28 cellular contexts compared by ENCODE assay signal in the genomic region with DNA sequence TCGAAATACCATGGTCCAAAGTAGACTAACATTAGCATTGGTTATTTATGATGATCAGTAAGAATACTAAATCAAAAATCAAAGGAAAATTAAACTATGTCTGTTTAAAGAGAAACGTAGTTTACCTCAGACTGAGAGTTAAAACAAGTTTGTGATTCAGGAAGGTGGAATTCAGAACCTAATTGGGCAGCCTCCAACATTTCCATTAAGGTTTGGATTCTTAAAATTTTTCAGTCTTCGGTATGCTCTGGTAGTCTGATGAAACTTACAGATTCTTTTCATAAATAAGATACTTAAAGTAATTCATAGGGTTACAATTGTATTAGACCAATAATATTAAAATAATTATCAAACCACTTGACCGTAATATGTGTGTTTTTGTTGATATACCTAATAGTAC. TPM values are rescaled to one million over a fixed set of nuclear protein-coding genes. Genes with fewer than 3 reads are reported as not detected.
A peak's percentile ranks its signal among the peaks of the same experiment; 100 is the strongest.
DNase-seq lines count a peak whose midpoint lies in the region; ATAC-seq and TF ChIP-seq lines count a peak whose summit lies in the region.
"Had no signal": no experiment of that assay in that cellular context is flagged by ENCODE, and none has a peak within 500 bp of the region (broad histone marks: within the 10 kb centered on the region; RNA-seq: fewer than 3 reads in every experiment).

No MANE protein-coding gene starts in this region.

- no peaks in the 10 kb centered on the region for H3K36me3 Mint-ChIP-seq in T-helper 17 cell (ENCODE audit: low read depth)
- H3K36me3 Mint-ChIP-seq: natural killer cell had no signal

- H2AFZ ChIP-seq in osteoblast (ENCODE audit: low read length): no peak overlapping the region

- DNase-seq in EL (peak; percentile 64), NCI-H226 (peak; percentile 6), T-helper 17 cell (no peak), osteoblast (ENCODE audit: insufficient read length, low spot score, missing footprints) (peak; percentile 38), ACHN (no peak), NCI-H2029 treated with DMSO at 0.1 percent for 48 hours (lab: John Stamatoyannopoulos, UW) (no peak), NCI-H187 treated with DMSO at 0.1 percent for 48 hours (lab: John Stamatoyannopoulos, UW) (no peak), right cardiac atrium (no peak)
- DNase-seq: activated CD4-positive, alpha-beta memory T cell treated with anti-CD3 and anti-CD28 coated beads for 36 hours; activated CD4-positive, alpha-beta T cell treated with anti-CD3 and anti-CD28 coated beads for 1 hour; activated T-cell treated with anti-CD3 and anti-CD28 coated beads, Interleukin-2, amount 50 U/mL, for 72 hours; body of pancreas; Caco-2; dermis blood vessel endothelial cell; gastrocnemius medialis; left cardiac atrium; natural killer cell; NCI-H1417 treated with DMSO at 0.1 percent for 48 hours; NCI-H2107; NCI-H774; nucleus accumbens; psoas muscle; stimulated activated naive B cell treated with anti-CD40 and anti-IgM and Interleukin-4, amounts not matched to agents 10 μg/mL and 1 μg/mL and 100 μg/mL, for 72 hours; substantia nigra; upper lobe of right lung had no signal

- H3K9me3 ChIP-seq in T-helper 17 cell (ENCODE audit: control insufficient read depth, low read length, poor library complexity, severe bottlenecking): no peaks in the 10 kb centered on the region
- no peaks in the 10 kb centered on the region for H3K9me3 ChIP-seq in osteoblast (ENCODE audit: low read depth, low read length)
- H3K9me3 ChIP-seq in right cardiac atrium (ENCODE audit: control insufficient read depth, low read length): no peaks in the 10 kb centered on the region
- H3K9me3 ChIP-seq: body of pancreas, Caco-2, gastrocnemius medialis, psoas muscle, upper lobe of right lung had no signal

- H3K27me3 ChIP-seq in osteoblast (ENCODE audit: insufficient read depth, low read length) (no peaks in the 10 kb centered on the region), right cardiac atrium (ENCODE audit: control insufficient read depth, insufficient read depth) (no peaks in the 10 kb centered on the region)
- H3K27me3 ChIP-seq: body of pancreas, gastrocnemius medialis, upper lobe of right lung had no signal

- TF ChIP-seq CTCF in osteoblast (IDR thresholded peaks at IDR 0.05; ENCODE audit: extremely low read depth, low read depth, low read length): no peak

- no peaks in the 10 kb centered on the region for H3K79me2 ChIP-seq in osteoblast (ENCODE audit: insufficient read depth, low read length)

- no peak overlapping the region for H3K4me3 Mint-ChIP-seq in T-helper 17 cell
- H3K4me3 Mint-ChIP-seq: activated CD4-positive, alpha-beta memory T cell treated with anti-CD3 and anti-CD28 coated beads for 36 hours; activated T-cell treated with anti-CD3 and anti-CD28 coated beads, Interleukin-2, amount 50 U/mL, for 72 hours; central memory CD8-positive, alpha-beta T cell; natural killer cell; stimulated activated naive B cell treated with anti-CD40 and anti-IgM and Interleukin-4, amounts not matched to agents 10 μg/mL and 1 μg/mL and 100 μg/mL, for 72 hours had no signal

- H3K4me2 ChIP-seq in osteoblast (ENCODE audit: insufficient read depth, low read length): no peak overlapping the region

- H3K27ac Mint-ChIP-seq in T-helper 17 cell: peak overlapping the region; percentile 11
- H3K27ac Mint-ChIP-seq: activated T-cell treated with anti-CD3 and anti-CD28 coated beads, Interleukin-2, amount 50 U/mL, for 72 hours; stimulated activated naive B cell treated with anti-CD40 and anti-IgM and Interleukin-4, amounts not matched to agents 10 μg/mL and 1 μg/mL and 100 μg/mL, for 72 hours had no signal

- H3K4me3 ChIP-seq in osteoblast (ENCODE audit: insufficient read depth, low read length): no peak overlapping the region
- H3K4me3 ChIP-seq in right cardiac atrium (ENCODE audit: low read length): no peak overlapping the region
- H3K4me3 ChIP-seq: body of pancreas, gastrocnemius medialis, K562, lung, psoas muscle, upper lobe of right lung had no signal

- H3K36me3 ChIP-seq in osteoblast (ENCODE audit: insufficient read depth, low read length): no peaks in the 10 kb centered on the region
- H3K36me3 ChIP-seq: gastrocnemius medialis, upper lobe of right lung had no signal

- H3K27me3 Mint-ChIP-seq in T-helper 17 cell: peaks cover 5% of the 10 kb centered on the region
- H3K27me3 Mint-ChIP-seq: central memory CD8-positive, alpha-beta T cell had no signal

- H3K4me1 Mint-ChIP-seq in T-helper 17 cell: peaks cover 9% of the 10 kb centered on the region

- no peak for ATAC-seq in T-helper 17 cell
- ATAC-seq in right cardiac atrium: no peak
- ATAC-seq: activated T-cell treated with anti-CD3 and anti-CD28 coated beads, Interleukin-2, amount 50 U/mL, for 72 hours; body of pancreas; gastrocnemius medialis; K562; left cardiac atrium; natural killer cell; psoas muscle; stimulated activated naive B cell treated with anti-CD40 and anti-IgM and Interleukin-4, amounts not matched to agents 10 μg/mL and 1 μg/mL and 100 μg/mL, for 72 hours; upper lobe of right lung had no signal

- H3K27ac ChIP-seq in osteoblast (ENCODE audit: low read depth, low read length) (no peak overlapping the region), right cardiac atrium (ENCODE audit: low read length) (no peak overlapping the region)
- H3K27ac ChIP-seq: body of pancreas, gastrocnemius medialis, psoas muscle, upper lobe of right lung had no signal

- peaks cover 12% of the 10 kb centered on the region for H3K4me1 ChIP-seq in osteoblast (ENCODE audit: insufficient read depth, low read length)
- no peaks in the 10 kb centered on the region for H3K4me1 ChIP-seq in right cardiac atrium (ENCODE audit: control insufficient read depth, insufficient read depth, low read length)

- intact Hi-C loops in right cardiac atrium (cut with DNase I): loop anchor here in 1 of 4 donors (2.0 kb wide), 1 partner anchor 17 kb away; a partner anchor contains a TSS

- no peaks in the 10 kb centered on the region for H4K20me1 ChIP-seq in osteoblast (ENCODE audit: insufficient read depth, low read length)

- in situ Hi-C loops in ACHN (cut with HindIII; ENCODE audit: low pct_ligation_motif_present, low pct_unique_long_range_greater_than_20kb, low sequenced_read_pairs): no loop called here

- 92% methylated on average over 4 of the region's 4 CpGs for WGBS in right cardiac atrium

RNA-seq across cellular contexts. Expression of a gene that starts 18.6 kb away (rescaled TPM):
- total RNA-seq in T-helper 17 cell (1 to 10 TPM; 1.2 to 2.4 TPM), osteoblast (14.1 and 15.9 TPM in 2 replicates), right cardiac atrium (10 to 100 TPM in 1 of 4 donors, 1 to 10 TPM in 3; 4.3 to 13.2 (median 8.4) TPM)
- 5.3 TPM for polyA plus RNA-seq in right cardiac atrium

Comparison
In these comparisons a context has a peak if more than half of its experiments do, and no peak if none do; other contexts are left out.
1. DNase-seq: peak in EL (single experiment), NCI-H226 (single experiment) and osteoblast (single experiment); none in T-helper 17 cell (0 of 3), ACHN (single experiment), NCI-H2029 treated with DMSO at 0.1 percent for 48 hours (single experiment), NCI-H187 treated with DMSO at 0.1 percent for 48 hours (single experiment) and right cardiac atrium (0 of 3).